8 cellular contexts compared by ENCODE assay signal in the genomic region with DNA sequence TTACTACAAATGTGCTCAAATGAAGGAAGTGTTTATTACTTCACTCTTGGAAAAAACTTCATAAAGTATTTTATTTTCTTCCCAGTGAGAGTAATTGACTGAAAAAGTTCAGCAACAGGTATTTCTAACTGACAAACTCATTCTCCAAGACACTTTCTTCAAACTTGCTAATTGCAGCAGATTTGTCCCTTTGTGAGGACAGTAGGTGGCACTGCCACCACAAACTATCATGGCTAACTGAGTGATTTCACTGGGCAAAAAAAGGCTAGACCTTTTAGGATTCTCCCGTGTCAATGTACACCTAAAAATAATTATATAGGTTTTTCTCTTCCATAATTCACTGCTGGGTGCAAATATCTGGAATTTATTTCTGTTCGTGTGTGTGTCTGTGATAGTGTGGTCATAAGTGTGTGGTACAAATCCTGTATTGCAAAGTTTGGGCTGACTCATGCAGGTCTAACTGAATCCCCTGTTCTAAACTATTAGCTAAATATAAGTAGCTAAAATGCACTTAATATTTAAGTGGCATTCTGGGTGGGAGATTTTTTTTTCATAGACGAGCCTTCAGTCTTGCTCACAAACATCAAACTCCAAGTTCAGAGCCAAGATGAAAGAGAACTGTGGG. TPM values are rescaled to one million over a fixed set of nuclear protein-coding genes. Genes with fewer than 3 reads are reported as not detected.
DNase-seq lines count a peak whose midpoint lies in the region; ATAC-seq and TF ChIP-seq lines count a peak whose summit lies in the region.

No MANE protein-coding gene starts in this region.

- no peaks in the 10 kb centered on the region for H3K36me3 ChIP-seq in heart right ventricle
- H3K36me3 ChIP-seq in adipocyte (ENCODE audit: control insufficient read depth, insufficient read depth, low read length, severe bottlenecking) = no peaks in the 10 kb centered on the region

- H3K4me1 ChIP-seq in heart right ventricle = peaks cover 0 to 32% (median 18%) of the 10 kb centered on the region in 9 donors
- peaks cover 39% of the 10 kb centered on the region for H3K4me1 ChIP-seq in adipocyte (ENCODE audit: control insufficient read depth, insufficient read depth, low read length)

- H3K9ac ChIP-seq in adipocyte (ENCODE audit: low read length) = peak overlapping the region; percentile 80

- peak in 7 of 9 donors; percentile 49 to 74 (median 68) for TF ChIP-seq CTCF in heart right ventricle (IDR thresholded peaks at IDR 0.05)

- no peak overlapping the region for H3K27ac ChIP-seq in heart right ventricle

- DNase-seq in heart right ventricle (peak in 1 of 2 donors; percentile 18), left ventricle myocardium superior (no peak), NCI-H69 (lab: John Stamatoyannopoulos, UW) (peak; percentile 6), adipocyte (ENCODE audit: low read depth) (peak; percentile 67), inferior parietal cortex (ENCODE audit: extremely low spot score) (peak; percentile 61), superior temporal gyrus (ENCODE audit: extremely low spot score) (peak; percentile 65), NCI-H2107 treated with DMSO at 0.1 percent for 48 hours (lab: John Stamatoyannopoulos, UW; ENCODE audit: unreplicated experiment) (no peak), DMS79 (lab: John Stamatoyannopoulos, UW) (no peak)

- peak in 1 of 8 donors; percentile 44 for ATAC-seq in heart right ventricle
- ATAC-seq in left ventricle myocardium superior = no peak

- peaks cover 0 to 58% (median 41%) of the 10 kb centered on the region in 7 donors for H3K27me3 ChIP-seq in heart right ventricle
- no peaks in the 10 kb centered on the region for H3K27me3 ChIP-seq in adipocyte (replicated peaks; ENCODE audit: control insufficient read depth, insufficient read depth, low read length)

- intact Hi-C loops in heart right ventricle (cut with DNase I) (loop anchor here (1.0 to 10.0 kb wide), 10 partner anchors 261 to 1577 kb away; a partner anchor contains a TSS), left ventricle myocardium superior (cut with micrococcal nuclease) (loop anchor here (5.0 kb wide), 2 partner anchors 704 to 1329 kb away; a partner anchor contains a TSS)

- H3K9me3 ChIP-seq in heart right ventricle (no peaks in the 10 kb centered on the region), adipocyte (ENCODE audit: control insufficient read depth, low read length) (no peaks in the 10 kb centered on the region)

- WGBS in heart right ventricle, 2 donors = 29 to 35% methylated on average over 3 of the region's 3 CpGs

- H3K4me3 ChIP-seq in heart right ventricle = no peak overlapping the region
- H3K4me3 ChIP-seq in adipocyte (ENCODE audit: low read length) = peak overlapping the region; percentile 46

RNA-seq across cellular contexts. Expression of a gene that starts 3.9 kb away (rescaled TPM):
- 1 to 10 TPM in 6 of 10 donors, under 1 TPM in 4; 0.12 to 4.1 (median 1.8) TPM for total RNA-seq in heart right ventricle
- polyA plus RNA-seq in heart right ventricle = 1 to 10 TPM in 1 of 2 donors, not detected in 1; 1.0 TPM
- 0.57 TPM for total RNA-seq in left ventricle myocardium superior

Comparison
In these comparisons a context has a peak if more than half of its experiments do, and no peak if none do; other contexts are left out.
1. DNase-seq: peak in NCI-H69 (single experiment), adipocyte (single experiment), inferior parietal cortex (single experiment) and superior temporal gyrus (single experiment); none in left ventricle myocardium superior (single experiment), NCI-H2107 treated with DMSO at 0.1 percent for 48 hours (single experiment) and DMS79 (single experiment).